In genomic region chr17:332023-332422, GRCh38 we compare ENCODE assay signal across 11 cellular contexts. TPM values are rescaled to one million over a fixed set of nuclear protein-coding genes. Genes with fewer than 3 reads are reported as not detected.
DNase-seq lines count a peak whose midpoint lies in the region; ATAC-seq and TF ChIP-seq lines count a peak whose summit lies in the region.
"Had no signal": no experiment of that assay in that cellular context is flagged by ENCODE, and none has a peak within 500 bp of the region (broad histone marks: within the 10 kb centered on the region; RNA-seq: fewer than 3 reads in every experiment).

No MANE protein-coding gene starts in this region.

- POLR2A ChIA-PET in naive thymus-derived CD4-positive, alpha-beta T cell (lab: Charles Lee): interaction anchor here (0.6 to 1.4 kb wide), 3 partner anchors 24 to 382 kb away, joined by 3 to 4 read pairs (median 3); no protein-coding TSS in a partner anchor

- H3K4me3 ChIP-seq in adrenal gland: peak overlapping the region in 1 of 4 donors; percentile 55
- no peak overlapping the region for H3K4me3 ChIP-seq in naive thymus-derived CD4-positive, alpha-beta T cell (ENCODE audit: low read length)
- H3K4me3 ChIP-seq in suprapubic skin: peak overlapping the region; percentile 40

- peaks cover 0 to 32% (median 15%) of the 10 kb centered on the region in 5 donors for H3K27me3 Mint-ChIP-seq in naive thymus-derived CD4-positive, alpha-beta T cell
- H3K27me3 Mint-ChIP-seq: progenitor cell of endocrine pancreas had no signal

- H3K27me3 ChIP-seq in adrenal gland (no peaks in the 10 kb centered on the region), suprapubic skin (no peaks in the 10 kb centered on the region)
- no peaks in the 10 kb centered on the region for H3K27me3 ChIP-seq in naive thymus-derived CD4-positive, alpha-beta T cell (ENCODE audit: control insufficient read depth in 2 of 2, insufficient read depth in 2 of 2, low read length in 2 of 2)

- H3K9me3 ChIP-seq in adrenal gland (replicated peaks in 1 of 3) (no peaks in the 10 kb centered on the region), suprapubic skin (no peaks in the 10 kb centered on the region)
- no peaks in the 10 kb centered on the region for H3K9me3 ChIP-seq in naive thymus-derived CD4-positive, alpha-beta T cell (ENCODE audit: control insufficient read depth in 2 of 3, low read length in 3 of 3)

- peak overlapping the region in 7 of 10 donors; percentile 7 to 91 (median 85) for H3K4me3 Mint-ChIP-seq in naive thymus-derived CD4-positive, alpha-beta T cell

- H3K36me3 Mint-ChIP-seq in naive thymus-derived CD4-positive, alpha-beta T cell: peaks cover 0 to 9% (median 0%) of the 10 kb centered on the region in 5 donors

- peak overlapping the region; percentile 74 to 98 (median 88) for H3K27ac ChIP-seq in adrenal gland
- H3K27ac ChIP-seq in naive thymus-derived CD4-positive, alpha-beta T cell (ENCODE audit: low read depth, low read length): no peak overlapping the region
- peak overlapping the region; percentile 65 for H3K27ac ChIP-seq in suprapubic skin
- H3K27ac ChIP-seq: brain microvascular endothelial cell had no signal

- TF ChIP-seq POLR2A in adrenal gland (IDR thresholded peaks at IDR 0.05) (no peak), suprapubic skin (IDR thresholded peaks at IDR 0.05) (no peak)

- H3K4me1 Mint-ChIP-seq in naive thymus-derived CD4-positive, alpha-beta T cell: peaks cover 14 to 81% (median 33%) of the 10 kb centered on the region in 7 donors

- CTCF ChIA-PET in naive thymus-derived CD4-positive, alpha-beta T cell (lab: Charles Lee): interaction anchor here (0.6 kb wide), 1 partner anchor 70 kb away, joined by 4 read pairs; no protein-coding TSS in a partner anchor

- DNase-seq in adrenal gland (peak in 2 of 7 donors; percentile 19 to 29), suprapubic skin (ENCODE audit: low spot score in 2 of 2) (no peak), NCI-H1930 (lab: John Stamatoyannopoulos, UW) (no peak)
- no peak for DNase-seq in naive thymus-derived CD4-positive, alpha-beta T cell
- DNase-seq: OCI-M1 had no signal

- TF ChIP-seq EP300 in suprapubic skin (IDR thresholded peaks at IDR 0.05): no peak

- H3K27ac Mint-ChIP-seq in naive thymus-derived CD4-positive, alpha-beta T cell: peak overlapping the region in 7 of 9 donors; percentile 19 to 94 (median 82)
- H3K27ac Mint-ChIP-seq: HFFc6, progenitor cell of endocrine pancreas had no signal

- peaks cover 47 to 69% of the 10 kb centered on the region in 2 donors for H3K4me1 ChIP-seq in adrenal gland (replicated peaks in 1 of 2)
- peaks cover 0 to 51% of the 10 kb centered on the region in 2 donors for H3K4me1 ChIP-seq in naive thymus-derived CD4-positive, alpha-beta T cell (ENCODE audit: control insufficient read depth in 2 of 2, insufficient read depth in 2 of 2, low read length in 2 of 2)
- H3K4me1 ChIP-seq in suprapubic skin: peaks cover 58% of the 10 kb centered on the region

- intact Hi-C loops in adrenal gland (cut with DNase I): no loop called here
- intact Hi-C loops in naive thymus-derived CD4-positive, alpha-beta T cell (cut with micrococcal nuclease): loop anchor here in 1 of 2 donors (5.0 kb wide), 1 partner anchor 35 kb away; no protein-coding TSS in a partner anchor

- ATAC-seq in esophagus mucosa (peak; percentile 25), GM19452 (IDR thresholded peaks at IDR 0.05; ENCODE audit: unreplicated experiment) (no peak), HG03520 (IDR thresholded peaks at IDR 0.05; ENCODE audit: unreplicated experiment) (no peak)
- ATAC-seq in naive thymus-derived CD4-positive, alpha-beta T cell: no peak

- no peaks in the 10 kb centered on the region for H3K9me3 Mint-ChIP-seq in naive thymus-derived CD4-positive, alpha-beta T cell
- H3K9me3 Mint-ChIP-seq: HFFc6 had no signal

- TF ChIP-seq CTCF in adrenal gland (IDR thresholded peaks at IDR 0.05) (no peak), suprapubic skin (IDR thresholded peaks at IDR 0.05) (no peak)

- WGBS in adrenal gland, 4 donors: 36 to 65% (median 59%) methylated on average over 8 to 11 of the region's 11 CpGs
- 61% methylated on average over 11 of the region's 11 CpGs for WGBS in suprapubic skin

- H3K36me3 ChIP-seq in adrenal gland (replicated peaks in 1 of 2) (no peaks in the 10 kb centered on the region), suprapubic skin (no peaks in the 10 kb centered on the region)
- H3K36me3 ChIP-seq in naive thymus-derived CD4-positive, alpha-beta T cell (ENCODE audit: control insufficient read depth in 2 of 3, insufficient read depth in 3 of 3, low read length in 3 of 3): no peaks in the 10 kb centered on the region
- H3K36me3 ChIP-seq: brain microvascular endothelial cell had no signal

RNA-seq across cellular contexts. Expression of gene RPH3AL, which starts 20.6 kb away (rescaled TPM):
- total RNA-seq in adrenal gland (10 to 100 TPM; 23.5 to 79.2 (median 40.7) TPM), esophagus mucosa (10.0 TPM), suprapubic skin (10 to 100 TPM in 2 of 4 donors, 1 to 10 TPM in 2; 1.7 to 39.5 (median 10.9) TPM)
- polyA plus RNA-seq in adrenal gland: 10 to 100 TPM in 1 of 3 donors, 1 to 10 TPM in 2; 7.7 to 19.9 (median 9.3) TPM
- total RNA-seq in naive thymus-derived CD4-positive, alpha-beta T cell: 10 to 100 TPM in 2 of 5 experiments, 1 to 10 TPM in 3; 3.0 to 19.6 (median 4.3) TPM
- polyA plus RNA-seq in naive thymus-derived CD4-positive, alpha-beta T cell: 1 to 10 TPM in 1 of 2 donors, under 1 TPM in 1; 0.84 to 8.4 TPM
